In genomic region chr7:81213394-81213793, GRCh38 we compare ENCODE assay signal across 8 cellular contexts.
"Had no signal": no experiment of that assay in that cellular context is flagged by ENCODE, and none has a peak within 500 bp of the region (broad histone marks: within the 10 kb centered on the region; RNA-seq: fewer than 3 reads in every experiment).

No MANE protein-coding gene starts in this region.

- H3K4me2 ChIP-seq: GM23338 had no signal

- H2AFZ ChIP-seq: GM23338 had no signal

- H3K27ac ChIP-seq: HL-60 had no signal

- DNase-seq: H9, HCEC 1CT, KG1 had no signal

- ATAC-seq: GM23338, HepG2 had no signal

- FAIRE-seq: H1, H54, HepG2 had no signal

- H3K4me3 ChIP-seq: GM23338 had no signal
